27 cellular contexts compared by ENCODE assay signal in genomic region chr1:195550071-195550862, GRCh38.
"Had no signal": no experiment of that assay in that cellular context is flagged by ENCODE, and none has a peak within 500 bp of the region (broad histone marks: within the 10 kb centered on the region; RNA-seq: fewer than 3 reads in every experiment).

No MANE protein-coding gene starts in this region.

- H3K36me3 ChIP-seq: ascending aorta, Peyer's patch, WERI-Rb-1 had no signal

- H3K9me3 ChIP-seq: ascending aorta, Peyer's patch had no signal

- H3K4me3 ChIP-seq: ascending aorta, Peyer's patch had no signal

- H3K4me1 ChIP-seq: ascending aorta, Peyer's patch had no signal

- DNase-seq: activated CD4-positive, alpha-beta T cell treated with anti-CD3 and anti-CD28 coated beads, Interleukin-2, amount 10 ng/mL, durations not matched to agents 24 days and 14 days; activated CD4-positive, alpha-beta T cell treated with anti-CD3 and anti-CD28 coated beads, Interleukin-2, amount 50 U/mL, for 4 hours; activated CD8-positive, alpha-beta T cell treated with anti-CD3 and anti-CD28 coated beads, Interleukin-2, amount 10 ng/mL, durations not matched to agents 7 days and 5 days; activated gamma-delta T cell; activated naive CD4-positive, alpha-beta T cell treated with Interleukin-2 at 50 U/mL for 16 hours; activated naive CD8-positive, alpha-beta T cell treated with anti-CD3 and anti-CD28 coated beads, Interleukin-2, amount 10 ng/mL, durations not matched to agents 7 days and 5 days; activated T-cell treated with anti-CD3 and anti-CD28 coated beads, Interleukin-2, amount 50 U/mL, for 24 hours; amygdala; Karpas-422; KBM-7; NCI-H1105; NCI-H1417 treated with DMSO at 0.1 percent for 48 hours; NCI-H187 treated with DMSO at 0.1 percent for 48 hours; NCI-H2081; NCI-H2171; NCI-H446 treated with DMSO at 0.1 percent for 48 hours; NCI-H524; Peyer's patch; RPMI8226; SIG-M5; SW 1271; T-helper 1 cell; T-helper 2 cell; T-helper 9 cell; WERI-Rb-1 had no signal

- H3K27ac ChIP-seq: ascending aorta, Peyer's patch, WERI-Rb-1 had no signal

- H3K27me3 ChIP-seq: ascending aorta, Peyer's patch had no signal

- ATAC-seq: activated CD8-positive, alpha-beta T cell treated with anti-CD3 and anti-CD28 coated beads, Interleukin-2, amount 10 ng/mL, durations not matched to agents 7 days and 5 days; Right ventricle myocardium inferior had no signal
